In genomic region chr18:23113576-23113975, GRCh38 we compare ENCODE assay signal across 15 cellular contexts. TPM values are rescaled to one million over a fixed set of nuclear protein-coding genes. Genes with fewer than 3 reads are reported as not detected.
A peak's percentile ranks its signal among the peaks of the same experiment; 100 is the strongest.
DNase-seq lines count a peak whose midpoint lies in the region; ATAC-seq, FAIRE-seq and TF ChIP-seq lines count a peak whose summit lies in the region.
"Had no signal": no experiment of that assay in that cellular context is flagged by ENCODE, and none has a peak within 500 bp of the region (broad histone marks: within the 10 kb centered on the region; RNA-seq: fewer than 3 reads in every experiment).

No MANE protein-coding gene starts in this region.

- 90% methylated on average over 6 of the region's 6 CpGs; no CpG with 5 or more reads in 1 of the 2 experiments for WGBS in H1 (ENCODE audit: extremely low coverage in 1 of 2, insufficient coverage in 1 of 2, insufficient read length in 1 of 2, insufficient replicate concordance in 2 of 2, low coverage in 1 of 2, low lambda C conversion rate in 2 of 2, missing lambda C conversion rate in 1 of 2), 2 experiments

- no peaks in the 10 kb centered on the region for H3K9me3 Mint-ChIP-seq in MCF 10A (ENCODE audit: unreplicated experiment)

- H3K23ac ChIP-seq in H1 (ENCODE audit: insufficient read length), result no peak overlapping the region

- no peak overlapping the region for H3K27ac Mint-ChIP-seq in MCF 10A (ENCODE audit: low read depth, unreplicated experiment)
- H3K27ac Mint-ChIP-seq: IgD-negative memory B cell had no signal

- H3K23me2 ChIP-seq in H1 (ENCODE audit: low read depth, low read length), result no peaks in the 10 kb centered on the region

- H3K14ac ChIP-seq in H1 (ENCODE audit: insufficient read length), result no peak overlapping the region

- DNase-seq in breast epithelium (ENCODE audit: low spot score in 2 of 2), result no peak
- DNase-seq in MCF 10A (ENCODE audit: unreplicated experiment), result no peak
- no peak for DNase-seq in H1 (ENCODE audit: low read depth in 1 of 2, low spot score in 2 of 2)
- no peak for DNase-seq in osteoblast (ENCODE audit: insufficient read length, low spot score, missing footprints)
- DNase-seq in Right ventricle myocardium superior, result no peak
- no peak for DNase-seq in left ventricle myocardium superior
- DNase-seq in NCI-H345 (lab: John Stamatoyannopoulos, UW), result no peak
- DNase-seq: DMS53, H7, Kasumi-1, NCI-H2029 treated with DMSO at 0.1 percent for 48 hours, SHP77 had no signal

- H3K18ac ChIP-seq in H1 (ENCODE audit: extremely low read depth, low read length), result no peak overlapping the region

- H3K4me1 ChIP-seq in breast epithelium, result peaks cover 6 to 9% of the 10 kb centered on the region in 2 donors
- H3K4me1 ChIP-seq in H1 (replicated peaks in 1 of 4; ENCODE audit: control insufficient read depth in 3 of 4, insufficient read depth in 4 of 4, low read length in 3 of 4), result 0 out of 7 replicates have a peak, but pooled peaks cover 0 to 2% (median 0%) of the 10 kb centered on the region in 4 experiments
- peaks cover 32% of the 10 kb centered on the region for H3K4me1 ChIP-seq in osteoblast (ENCODE audit: insufficient read depth, low read length)

- H3K36me3 Mint-ChIP-seq in MCF 10A (ENCODE audit: insufficient read depth, unreplicated experiment), result peaks cover 5% of the 10 kb centered on the region
- H3K36me3 Mint-ChIP-seq: IgD-negative memory B cell had no signal

- H3K27me3 ChIP-seq in breast epithelium (no peaks in the 10 kb centered on the region), H1 (replicated peaks in 1 of 4; ENCODE audit: control insufficient read depth in 3 of 4, extremely low read depth in 1 of 4, insufficient read depth in 3 of 4, low read length in 3 of 4) (peaks cover 0 to 3% (median 0%) of the 10 kb centered on the region in 4 experiments; a peak in 1 of 7 replicates), osteoblast (ENCODE audit: insufficient read depth, low read length) (no peaks in the 10 kb centered on the region)

- H2BK20ac ChIP-seq in H1 (ENCODE audit: low read length), result no peak overlapping the region

- peak overlapping the region; percentile 32 for H3K4ac ChIP-seq in H1 (replicated peaks; ENCODE audit: insufficient read length, low read depth, low read length)

- TF ChIP-seq EP300 in H1 (IDR thresholded peaks at IDR 0.05; ENCODE audit: borderline replicate concordance in 1 of 2, low read depth in 2 of 2, low read length in 2 of 2), result no peak

- no peaks in the 10 kb centered on the region for H3K79me2 ChIP-seq in H1 (ENCODE audit: control insufficient read depth in 1 of 2, insufficient read depth in 2 of 2, low read length in 2 of 2)
- no peaks in the 10 kb centered on the region for H3K79me2 ChIP-seq in osteoblast (ENCODE audit: insufficient read depth, low read length)

- no TSS peak for BruUV-seq in MCF 10A (replicated peaks; lab: Mats Ljungman, UMichigan)

- H2BK5ac ChIP-seq in H1 (ENCODE audit: low read depth, low read length), result no peak overlapping the region

- no peak overlapping the region for H2BK15ac ChIP-seq in H1 (ENCODE audit: low read length)

- no peak overlapping the region for H2BK120ac ChIP-seq in H1 (replicated peaks; ENCODE audit: low read depth, low read length)

- H3K9me3 ChIP-seq in breast epithelium (peaks cover 0 to 4% of the 10 kb centered on the region in 2 donors), H1 (ENCODE audit: insufficient read depth in 2 of 2, low read depth in 1 of 2, low read length in 1 of 2) (no peaks in the 10 kb centered on the region), osteoblast (ENCODE audit: low read depth, low read length) (no peaks in the 10 kb centered on the region)

- POLR2A ChIA-PET in MCF 10A (lab: Yijun Ruan, JAX) (interaction anchor here (1.0 kb wide), 1 partner anchor 192 kb away, joined by 3 read pairs; no protein-coding TSS in a partner anchor), H1 (lab: Charles Lee; ENCODE audit: partially characterized antibody) (no interaction called here)

- FAIRE-seq in H1 (lab: Jason Lieb, UNC), result no peak
- FAIRE-seq: RCC 7860 had no signal

- H4K20me1 ChIP-seq in H1 (replicated peaks in 1 of 2; ENCODE audit: control insufficient read depth in 1 of 2, insufficient read depth in 2 of 2, low read length in 2 of 2) (no peaks in the 10 kb centered on the region), osteoblast (ENCODE audit: insufficient read depth, low read length) (no peaks in the 10 kb centered on the region)

- no peaks in the 10 kb centered on the region for H3K27me3 Mint-ChIP-seq in MCF 10A (ENCODE audit: insufficient read depth, unreplicated experiment)

- no peak overlapping the region for H4K5ac ChIP-seq in H1 (ENCODE audit: insufficient read length, low read depth, low read length)

- ATAC-seq in Right ventricle myocardium superior (ENCODE audit: poor library complexity), result no peak
- no peak for ATAC-seq in HG03571 (IDR thresholded peaks at IDR 0.05; ENCODE audit: unreplicated experiment)
- no peak for ATAC-seq in left ventricle myocardium superior

- TF ChIP-seq CTCF in breast epithelium (IDR thresholded peaks at IDR 0.05), result no peak
- no peak for TF ChIP-seq CTCF in MCF 10A (IDR thresholded peaks at IDR 0.05; ENCODE audit: unreplicated experiment)
- TF ChIP-seq CTCF in H1 (IDR thresholded peaks at IDR 0.05; ENCODE audit: control extremely low read depth in 1 of 3, insufficient read depth in 1 of 3, low read depth in 1 of 3, low read length in 3 of 3), result no peak
- no peak for TF ChIP-seq CTCF in osteoblast (IDR thresholded peaks at IDR 0.05; ENCODE audit: extremely low read depth, low read depth, low read length)

- H2BK12ac ChIP-seq in H1 (ENCODE audit: low read depth, low read length), result no peak overlapping the region

- H3K4me3 Mint-ChIP-seq in MCF 10A (ENCODE audit: unreplicated experiment), result no peak overlapping the region
- H3K4me3 Mint-ChIP-seq: IgD-negative memory B cell had no signal

- TF ChIP-seq POLR2A in breast epithelium (IDR thresholded peaks at IDR 0.05) (no peak), H1 (IDR thresholded peaks at IDR 0.05; ENCODE audit: control extremely low read depth in 1 of 2, low read depth in 2 of 2, low read length in 2 of 2) (no peak)

- no peak overlapping the region for H3K4me2 ChIP-seq in H1 (ENCODE audit: insufficient read depth in 1 of 2, low read depth in 2 of 2, low read length in 2 of 2)
- H3K4me2 ChIP-seq in osteoblast (ENCODE audit: insufficient read depth, low read length), result no peak overlapping the region

- no peak overlapping the region for H3K9ac ChIP-seq in H1 (replicated peaks in 1 of 4; ENCODE audit: extremely low read depth in 1 of 4, low read depth in 3 of 4, low read length in 3 of 4)

- intact Hi-C loops in breast epithelium (cut with DNase I; ENCODE audit: low total_unique reads) (no loop called here), MCF 10A (cut with micrococcal nuclease) (no loop called here), Right ventricle myocardium superior (cut with DNase I) (no loop called here), left ventricle myocardium superior (cut with micrococcal nuclease) (no loop called here)

- H3K36me3 ChIP-seq in breast epithelium (no peaks in the 10 kb centered on the region), H1 (ENCODE audit: control insufficient read depth in 2 of 4, insufficient read depth in 4 of 4, low read length in 3 of 4) (no peaks in the 10 kb centered on the region), osteoblast (ENCODE audit: insufficient read depth, low read length) (no peaks in the 10 kb centered on the region)

- H2AFZ ChIP-seq in H1 (ENCODE audit: low read length) (no peak overlapping the region), osteoblast (ENCODE audit: low read length) (no peak overlapping the region)

- no peaks in the 10 kb centered on the region for H3K79me1 ChIP-seq in H1 (ENCODE audit: low read depth, low read length)

- H3K4me1 Mint-ChIP-seq in MCF 10A (ENCODE audit: insufficient read depth, unreplicated experiment), result peaks cover 24% of the 10 kb centered on the region

- no peak overlapping the region; the same call in 1 of the 2 replicates for H4K8ac ChIP-seq in H1 (ENCODE audit: extremely low read depth, insufficient read depth, low read length)

- no peak for TF ChIP-seq RAD21 in H1 (IDR thresholded peaks at IDR 0.05 in 1 of 2, conservative IDR thresholded peaks at IDR 0.05 in 1 of 2; ENCODE audit: low read depth in 2 of 2, low read length in 2 of 2)

- H3K27ac ChIP-seq in breast epithelium (peak overlapping the region; percentile 77 to 87), H1 (ENCODE audit: low read depth, low read length) (no peak overlapping the region), osteoblast (ENCODE audit: low read depth, low read length) (peak overlapping the region; percentile 90)

- H3K4me3 ChIP-seq in breast epithelium, result no peak overlapping the region
- no peak overlapping the region for H3K4me3 ChIP-seq in H1 (ENCODE audit: extremely low read depth in 1 of 4, insufficient read depth in 2 of 4, low read depth in 3 of 4, low read length in 4 of 4)
- H3K4me3 ChIP-seq in osteoblast (ENCODE audit: insufficient read depth, low read length), result no peak overlapping the region

- CTCF ChIA-PET in MCF 10A (lab: Yijun Ruan, JAX), result interaction anchor here (0.8 to 2.8 kb wide), 2 partner anchors 18 to 82 kb away, joined by 5 to 9 read pairs; no protein-coding TSS in a partner anchor
- CTCF ChIA-PET in H1 (lab: Charles Lee; ENCODE audit: partially characterized antibody), result interaction anchor here (0.8 to 2.1 kb wide), 2 partner anchors 18 to 94 kb away, joined by 3 to 9 read pairs; no protein-coding TSS in a partner anchor

- H3K56ac ChIP-seq in H1 (replicated peaks; ENCODE audit: insufficient read length, low read depth, low read length), result no peak overlapping the region

- H4K91ac ChIP-seq in H1 (replicated peaks; ENCODE audit: insufficient read length, low read length), result no peak overlapping the region

- H2AK5ac ChIP-seq in H1 (ENCODE audit: low read depth, low read length), result no peak overlapping the region

TF ChIP-seq in H1, 55 proteins besides CTCF, POLR2A, EP300 and RAD21 (continues in another document):
- TF ChIP-seq POU5F1 (IDR thresholded peaks at IDR 0.05; ENCODE audit: low read depth, low read length) (no peak), SIRT6 (IDR thresholded peaks at IDR 0.05; ENCODE audit: low read length) (no peak), SIN3A (conservative IDR thresholded peaks at IDR 0.05 in 1 of 2, IDR thresholded peaks at IDR 0.05 in 1 of 2; ENCODE audit: low read depth in 1 of 2, low read length in 2 of 2) (no peak), SRF (IDR thresholded peaks at IDR 0.05; ENCODE audit: low read depth, low read length) (no peak)

RNA-seq across cellular contexts. Expression of gene CABLES1, which starts 21.7 kb away (rescaled TPM):
- total RNA-seq in breast epithelium (10 to 100 TPM; 18.1 to 28.7 (median 22.3) TPM), MCF 10A (2022) (3.2 and 3.7 TPM in 2 replicates), osteoblast (13.0 and 16.8 TPM in 2 replicates), Right ventricle myocardium superior (3.3 TPM), left ventricle myocardium superior (3.2 TPM)
- 26.4 and 28.0 TPM in 2 replicates for total RNA-seq in H1 (2021; fragmentation: NEBNext Ultra II Directional; extraction: Animal tissue kit (Norgen Biotek cat#: 25700))
- 8.3 and 9.2 TPM in 2 replicates for polyA plus RNA-seq in H1 (2011; rRNA removed)
- polyA plus RNA-seq in H1 (2011; cell fraction: cytosol; rRNA removed), result 9.1 TPM
- 17.4 TPM for polyA plus RNA-seq in H1 (2011; cell fraction: nucleus; rRNA removed)
- polyA plus RNA-seq in H1 (2012, experiment 1 of 2), result 15.3 to 18.2 TPM (median 16.6 TPM) in 4 replicates
- polyA plus RNA-seq in H1 (2012, experiment 2 of 2), result 11.8 TPM
- polyA plus RNA-seq in H1 (2013, experiment 1 of 2), result 11.0 TPM
- 9.9 TPM for polyA plus RNA-seq in H1 (2013, experiment 2 of 2)
- polyA minus RNA-seq in H1 (2011; rRNA and poly(A)+ RNA removed), result 13.6 and 21.1 TPM in 2 replicates
- 15.0 TPM for polyA minus RNA-seq in H1 (2011; cell fraction: cytosol; rRNA and poly(A)+ RNA removed)
- 27.9 TPM for polyA minus RNA-seq in H1 (2011; cell fraction: nucleus; rRNA and poly(A)+ RNA removed)
